26 cellular contexts compared by ENCODE assay signal in genomic region chr1:200305806-200306205, GRCh38.
DNase-seq lines count a peak whose midpoint lies in the region; ATAC-seq, FAIRE-seq and TF ChIP-seq lines count a peak whose summit lies in the region.
"Had no signal": no experiment of that assay in that cellular context is flagged by ENCODE, and none has a peak within 500 bp of the region (broad histone marks: within the 10 kb centered on the region; RNA-seq: fewer than 3 reads in every experiment).

No MANE protein-coding gene starts in this region.

- TF ChIP-seq POLR2A in GM12891 (IDR thresholded peaks at IDR 0.05; ENCODE audit: low read depth, low read length) = no peak

- no peak for DNase-seq in GM12891 (ENCODE audit: insufficient read length, low spot score)
- peak; percentile 54 for DNase-seq in NAMALWA (ENCODE audit: low spot score)
- DNase-seq in germinal center (ENCODE audit: low spot score) = peak; percentile 36
- no peak for DNase-seq in central memory CD4-positive, alpha-beta T cell
- DNase-seq in activated T-cell treated with anti-CD3 and anti-CD28 coated beads for 4 hours = no peak
- DNase-seq in left colon = no peak
- DNase-seq: activated CD4-positive, alpha-beta T cell treated with anti-CD3 and anti-CD28 coated beads for 4 hours; activated CD8-positive, alpha-beta memory T cell treated with anti-CD3 and anti-CD28 coated beads for 24 hours; activated effector memory CD4-positive, alpha-beta T cell treated with anti-CD3 and anti-CD28 coated beads, Interleukin-2, amount 50 U/mL, for 16 hours; activated T-cell treated with anti-CD3 and anti-CD28 coated beads, Interleukin-2, amount 50 U/mL, for 1 hour; BE2C; CD8-positive, alpha-beta memory T cell; NCI-H1105 treated with DMSO at 0.1 percent for 48 hours; NCI-H1930; NCI-H524 treated with DMSO at 0.1 percent for 48 hours; nephron progenitor cell; Peyer's patch; SHP77; stimulated activated CD4-positive, alpha-beta T cell treated with anti-CD3 and anti-CD28 coated beads, Interleukin-15, amount 100 ng/mL, for 24 hours; stimulated activated CD4-positive, alpha-beta T cell treated with anti-CD3 and anti-CD28 coated beads, Interleukin-4, amount 100 ng/mL, for 4 hours; T-helper 17 cell had no signal

- ATAC-seq in GM21529 (IDR thresholded peaks at IDR 0.05; ENCODE audit: unreplicated experiment) (peak; percentile 31), GM18519 (IDR thresholded peaks at IDR 0.05; ENCODE audit: low FRiP score, unreplicated experiment) (no peak), left colon (no peak)
- ATAC-seq: K562, T-helper 17 cell had no signal

- peak; percentile 74 for FAIRE-seq in GM12891 (lab: Jason Lieb, UNC)
- FAIRE-seq: frontal cortex, HTR-8/SVneo, K562 had no signal

- intact Hi-C loops in left colon (cut with DNase I, micrococcal nuclease) = no loop called here

TF ChIP-seq in GM12891, 5 proteins besides CTCF, POLR2A, EP300 and RAD21:
- TF ChIP-seq TAF1 (IDR thresholded peaks at IDR 0.05; ENCODE audit: low read depth, low read length) (no peak), POLR2AphosphoS5 (IDR thresholded peaks at IDR 0.05; ENCODE audit: low read depth, low read length) (no peak), POU2F2 (IDR thresholded peaks at IDR 0.05; ENCODE audit: low read depth, low read length) (no peak), SPI1 (IDR thresholded peaks at IDR 0.05; ENCODE audit: low read depth, low read length) (no peak), PAX5 (IDR thresholded peaks at IDR 0.05; ENCODE audit: insufficient read depth, low read length, severe bottlenecking) (no peak)

Comparison
In these comparisons a context has a peak if more than half of its experiments do, and no peak if none do; other contexts are left out.
1. DNase-seq: peak in NAMALWA (single experiment) and germinal center (single experiment); none in GM12891 (single experiment), central memory CD4-positive, alpha-beta T cell (single experiment), activated T-cell treated with anti-CD3 and anti-CD28 coated beads for 4 hours (single experiment) and left colon (0 of 2).